Comparison of ENCODE assay signal across 1 cellular context in the genomic region with DNA sequence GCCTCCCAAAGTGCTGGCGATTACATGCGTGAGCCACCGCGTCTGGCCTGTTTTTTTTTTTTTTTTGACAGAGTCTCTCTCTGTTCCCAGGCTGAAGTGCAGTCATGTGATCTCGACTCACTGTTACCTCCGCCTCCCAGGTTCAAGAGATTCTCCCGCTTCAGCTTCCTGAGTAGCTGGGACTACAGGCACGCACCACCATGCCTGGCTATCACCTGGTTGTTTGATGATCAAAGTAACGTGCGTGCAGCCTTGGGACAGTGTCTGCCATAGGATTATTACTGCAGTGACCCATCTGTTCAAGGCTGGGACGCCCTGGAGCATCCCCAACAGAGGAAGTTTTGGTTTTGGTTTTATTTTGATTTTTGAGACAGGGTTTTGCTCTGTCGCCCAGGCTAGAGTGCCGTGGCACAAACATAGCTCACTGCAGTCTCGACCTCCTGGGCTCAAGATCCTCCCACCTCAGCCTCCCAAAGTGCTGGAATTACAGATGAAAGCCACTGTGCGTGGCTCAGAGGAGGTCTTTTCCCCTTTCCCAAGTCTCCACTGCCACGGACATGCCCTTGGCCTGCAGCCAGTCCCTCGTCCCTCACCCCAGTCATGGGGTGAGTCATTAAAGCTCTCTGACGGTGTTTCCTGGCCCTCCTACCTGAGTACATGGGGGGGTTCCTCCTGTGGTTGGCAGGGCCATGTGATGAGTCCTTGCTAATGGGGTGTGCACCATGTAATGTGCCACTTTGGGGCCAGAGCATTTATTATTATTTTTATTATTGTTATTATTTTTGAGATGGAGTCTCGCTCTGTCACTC.
TF ChIP-seq lines count a peak whose summit lies in the region.

No MANE protein-coding gene starts in this region.

TF ChIP-seq in K562, 482 proteins besides CTCF, POLR2A, EP300 and RAD21 (continues in another document):
- TF ChIP-seq, protein P1, sequence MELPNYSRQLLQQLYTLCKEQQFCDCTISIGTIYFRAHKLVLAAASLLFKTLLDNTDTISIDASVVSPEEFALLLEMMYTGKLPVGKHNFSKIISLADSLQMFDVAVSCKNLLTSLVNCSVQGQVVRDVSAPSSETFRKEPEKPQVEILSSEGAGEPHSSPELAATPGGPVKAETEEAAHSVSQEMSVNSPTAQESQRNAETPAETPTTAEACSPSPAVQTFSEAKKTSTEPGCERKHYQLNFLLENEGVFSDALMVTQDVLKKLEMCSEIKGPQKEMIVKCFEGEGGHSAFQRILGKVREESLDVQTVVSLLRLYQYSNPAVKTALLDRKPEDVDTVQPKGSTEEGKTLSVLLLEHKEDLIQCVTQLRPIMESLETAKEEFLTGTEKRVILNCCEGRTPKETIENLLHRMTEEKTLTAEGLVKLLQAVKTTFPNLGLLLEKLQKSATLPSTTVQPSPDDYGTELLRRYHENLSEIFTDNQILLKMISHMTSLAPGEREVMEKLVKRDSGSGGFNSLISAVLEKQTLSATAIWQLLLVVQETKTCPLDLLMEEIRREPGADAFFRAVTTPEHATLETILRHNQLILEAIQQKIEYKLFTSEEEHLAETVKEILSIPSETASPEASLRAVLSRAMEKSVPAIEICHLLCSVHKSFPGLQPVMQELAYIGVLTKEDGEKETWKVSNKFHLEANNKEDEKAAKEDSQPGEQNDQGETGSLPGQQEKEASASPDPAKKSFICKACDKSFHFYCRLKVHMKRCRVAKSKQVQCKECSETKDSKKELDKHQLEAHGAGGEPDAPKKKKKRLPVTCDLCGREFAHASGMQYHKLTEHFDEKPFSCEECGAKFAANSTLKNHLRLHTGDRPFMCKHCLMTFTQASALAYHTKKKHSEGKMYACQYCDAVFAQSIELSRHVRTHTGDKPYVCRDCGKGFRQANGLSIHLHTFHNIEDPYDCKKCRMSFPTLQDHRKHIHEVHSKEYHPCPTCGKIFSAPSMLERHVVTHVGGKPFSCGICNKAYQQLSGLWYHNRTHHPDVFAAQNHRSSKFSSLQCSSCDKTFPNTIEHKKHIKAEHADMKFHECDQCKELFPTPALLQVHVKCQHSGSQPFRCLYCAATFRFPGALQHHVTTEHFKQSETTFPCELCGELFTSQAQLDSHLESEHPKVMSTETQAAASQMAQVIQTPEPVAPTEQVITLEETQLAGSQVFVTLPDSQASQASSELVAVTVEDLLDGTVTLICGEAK (IDR thresholded peaks at IDR 0.05), result no peak
- TF ChIP-seq, protein P1 (CRISPR knock-in tag; IDR thresholded peaks at IDR 0.05), result no peak
- TF ChIP-seq DDX20 (tag; IDR thresholded peaks at IDR 0.05; ENCODE audit: low read depth) (no peak), ZBTB8A (IDR thresholded peaks at IDR 0.05; ENCODE audit: partially characterized antibody) (no peak), WHSC1 (IDR thresholded peaks at IDR 0.05; ENCODE audit: low read length) (no peak), FOXM1 (IDR thresholded peaks at IDR 0.05; ENCODE audit: low read depth) (no peak), FOXM1 (CRISPR knock-in tag; IDR thresholded peaks at IDR 0.05; ENCODE audit: low read depth) (no peak), ASH1L (IDR thresholded peaks at IDR 0.05; ENCODE audit: borderline replicate concordance, low read depth, partially characterized antibody) (no peak), RBM25 (IDR thresholded peaks at IDR 0.05; ENCODE audit: low read depth, low read length, severe bottlenecking) (no peak)
- TF ChIP-seq, protein P2, sequence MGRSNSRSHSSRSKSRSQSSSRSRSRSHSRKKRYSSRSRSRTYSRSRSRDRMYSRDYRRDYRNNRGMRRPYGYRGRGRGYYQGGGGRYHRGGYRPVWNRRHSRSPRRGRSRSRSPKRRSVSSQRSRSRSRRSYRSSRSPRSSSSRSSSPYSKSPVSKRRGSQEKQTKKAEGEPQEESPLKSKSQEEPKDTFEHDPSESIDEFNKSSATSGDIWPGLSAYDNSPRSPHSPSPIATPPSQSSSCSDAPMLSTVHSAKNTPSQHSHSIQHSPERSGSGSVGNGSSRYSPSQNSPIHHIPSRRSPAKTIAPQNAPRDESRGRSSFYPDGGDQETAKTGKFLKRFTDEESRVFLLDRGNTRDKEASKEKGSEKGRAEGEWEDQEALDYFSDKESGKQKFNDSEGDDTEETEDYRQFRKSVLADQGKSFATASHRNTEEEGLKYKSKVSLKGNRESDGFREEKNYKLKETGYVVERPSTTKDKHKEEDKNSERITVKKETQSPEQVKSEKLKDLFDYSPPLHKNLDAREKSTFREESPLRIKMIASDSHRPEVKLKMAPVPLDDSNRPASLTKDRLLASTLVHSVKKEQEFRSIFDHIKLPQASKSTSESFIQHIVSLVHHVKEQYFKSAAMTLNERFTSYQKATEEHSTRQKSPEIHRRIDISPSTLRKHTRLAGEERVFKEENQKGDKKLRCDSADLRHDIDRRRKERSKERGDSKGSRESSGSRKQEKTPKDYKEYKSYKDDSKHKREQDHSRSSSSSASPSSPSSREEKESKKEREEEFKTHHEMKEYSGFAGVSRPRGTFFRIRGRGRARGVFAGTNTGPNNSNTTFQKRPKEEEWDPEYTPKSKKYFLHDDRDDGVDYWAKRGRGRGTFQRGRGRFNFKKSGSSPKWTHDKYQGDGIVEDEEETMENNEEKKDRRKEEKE (IDR thresholded peaks at IDR 0.05; ENCODE audit: borderline replicate concordance in 1 of 2, control insufficient read depth in 1 of 2, low read depth in 2 of 2, low read length in 1 of 2), result no peak
- TF ChIP-seq, protein P3, sequence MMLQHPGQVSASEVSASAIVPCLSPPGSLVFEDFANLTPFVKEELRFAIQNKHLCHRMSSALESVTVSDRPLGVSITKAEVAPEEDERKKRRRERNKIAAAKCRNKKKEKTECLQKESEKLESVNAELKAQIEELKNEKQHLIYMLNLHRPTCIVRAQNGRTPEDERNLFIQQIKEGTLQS (IDR thresholded peaks at IDR 0.05), result peak; percentile 47; the same call in 1 of the 2 replicates
- TF ChIP-seq, protein P3 (CRISPR knock-in tag; conservative IDR thresholded peaks at IDR 0.05), result no peak
- TF ChIP-seq, protein P4, sequence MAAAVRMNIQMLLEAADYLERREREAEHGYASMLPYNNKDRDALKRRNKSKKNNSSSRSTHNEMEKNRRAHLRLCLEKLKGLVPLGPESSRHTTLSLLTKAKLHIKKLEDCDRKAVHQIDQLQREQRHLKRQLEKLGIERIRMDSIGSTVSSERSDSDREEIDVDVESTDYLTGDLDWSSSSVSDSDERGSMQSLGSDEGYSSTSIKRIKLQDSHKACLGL (CRISPR knock-in tag; IDR thresholded peaks at IDR 0.05; ENCODE audit: borderline replicate concordance, poor library complexity, severe bottlenecking), result no peak
- TF ChIP-seq, protein P5, sequence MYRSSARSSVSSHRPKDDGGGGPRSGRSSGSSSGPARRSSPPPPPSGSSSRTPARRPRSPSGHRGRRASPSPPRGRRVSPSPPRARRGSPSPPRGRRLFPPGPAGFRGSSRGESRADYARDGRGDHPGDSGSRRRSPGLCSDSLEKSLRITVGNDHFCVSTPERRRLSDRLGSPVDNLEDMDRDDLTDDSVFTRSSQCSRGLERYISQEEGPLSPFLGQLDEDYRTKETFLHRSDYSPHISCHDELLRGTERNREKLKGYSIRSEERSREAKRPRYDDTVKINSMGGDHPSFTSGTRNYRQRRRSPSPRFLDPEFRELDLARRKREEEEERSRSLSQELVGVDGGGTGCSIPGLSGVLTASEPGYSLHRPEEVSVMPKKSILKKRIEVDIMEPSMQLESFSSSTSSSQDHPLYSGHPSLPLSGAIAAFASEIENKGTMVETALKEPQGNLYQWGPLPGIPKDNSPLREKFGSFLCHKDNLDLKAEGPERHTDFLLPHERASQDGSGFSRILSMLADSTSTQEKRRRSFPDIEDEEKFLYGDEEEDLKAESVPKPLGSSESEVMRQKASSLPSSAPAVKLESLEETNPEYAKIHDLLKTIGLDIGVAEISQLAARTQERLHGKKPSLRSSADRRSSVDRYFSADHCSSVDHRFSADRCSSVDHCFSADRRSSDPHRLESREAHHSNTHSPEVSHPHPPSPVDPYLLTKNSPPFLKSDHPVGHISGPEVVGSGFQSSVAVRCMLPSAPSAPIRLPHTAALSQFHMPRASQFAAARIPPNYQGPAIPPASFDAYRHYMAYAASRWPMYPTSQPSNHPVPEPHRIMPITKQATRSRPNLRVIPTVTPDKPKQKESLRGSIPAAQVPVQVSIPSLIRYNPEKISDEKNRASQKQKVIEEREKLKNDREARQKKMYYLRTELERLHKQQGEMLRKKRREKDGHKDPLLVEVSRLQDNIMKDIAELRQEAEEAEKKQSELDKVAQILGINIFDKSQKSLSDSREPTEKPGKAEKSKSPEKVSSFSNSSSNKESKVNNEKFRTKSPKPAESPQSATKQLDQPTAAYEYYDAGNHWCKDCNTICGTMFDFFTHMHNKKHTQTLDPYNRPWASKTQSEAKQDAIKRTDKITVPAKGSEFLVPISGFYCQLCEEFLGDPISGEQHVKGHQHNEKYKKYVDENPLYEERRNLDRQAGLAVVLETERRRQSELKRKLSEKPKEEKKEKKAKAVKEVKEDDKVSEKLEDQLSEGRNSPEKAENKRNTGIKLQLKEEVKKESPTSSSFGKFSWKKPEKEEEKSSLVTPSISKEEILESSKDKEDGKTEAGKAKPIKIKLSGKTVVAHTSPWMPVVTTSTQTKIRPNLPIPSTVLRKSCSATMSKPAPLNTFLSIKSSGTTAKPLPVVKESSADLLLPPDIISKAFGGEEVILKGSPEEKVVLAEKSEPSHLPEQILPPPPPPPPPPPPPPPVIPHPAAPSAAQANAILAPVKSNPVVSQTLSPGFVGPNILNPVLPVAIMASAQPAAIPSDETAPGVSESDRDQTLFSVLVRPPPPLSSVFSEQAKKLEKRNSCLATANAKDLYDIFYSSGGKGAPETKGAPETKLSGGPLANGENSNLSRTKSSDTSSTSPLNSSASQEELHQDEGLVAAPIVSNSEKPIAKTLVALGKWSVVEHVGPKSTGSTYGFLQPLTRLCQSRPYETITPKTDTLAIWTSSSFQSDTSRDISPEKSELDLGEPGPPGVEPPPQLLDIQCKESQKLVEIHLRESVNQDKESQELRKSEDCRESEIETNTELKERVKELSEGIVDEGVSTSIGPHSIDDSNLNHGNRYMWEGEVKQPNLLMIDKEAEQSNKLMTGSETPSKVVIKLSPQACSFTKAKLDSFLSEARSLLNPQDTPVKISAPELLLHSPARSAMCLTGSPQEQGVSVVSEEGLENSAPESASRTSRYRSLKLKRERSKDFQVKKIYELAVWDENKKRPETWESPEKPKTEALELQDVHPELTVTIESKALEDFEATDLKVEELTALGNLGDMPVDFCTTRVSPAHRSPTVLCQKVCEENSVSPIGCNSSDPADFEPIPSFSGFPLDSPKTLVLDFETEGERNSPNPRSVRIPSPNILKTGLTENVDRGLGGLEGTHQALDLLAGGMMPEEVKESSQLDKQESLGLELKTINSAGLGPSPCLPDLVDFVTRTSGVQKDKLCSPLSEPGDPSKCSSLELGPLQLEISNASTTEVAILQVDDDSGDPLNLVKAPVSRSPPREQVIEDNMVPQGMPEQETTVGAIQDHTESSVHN (IDR thresholded peaks at IDR 0.05; ENCODE audit: borderline replicate concordance in 1 of 2, low read depth in 1 of 2), result no peak
- TF ChIP-seq, protein P6, sequence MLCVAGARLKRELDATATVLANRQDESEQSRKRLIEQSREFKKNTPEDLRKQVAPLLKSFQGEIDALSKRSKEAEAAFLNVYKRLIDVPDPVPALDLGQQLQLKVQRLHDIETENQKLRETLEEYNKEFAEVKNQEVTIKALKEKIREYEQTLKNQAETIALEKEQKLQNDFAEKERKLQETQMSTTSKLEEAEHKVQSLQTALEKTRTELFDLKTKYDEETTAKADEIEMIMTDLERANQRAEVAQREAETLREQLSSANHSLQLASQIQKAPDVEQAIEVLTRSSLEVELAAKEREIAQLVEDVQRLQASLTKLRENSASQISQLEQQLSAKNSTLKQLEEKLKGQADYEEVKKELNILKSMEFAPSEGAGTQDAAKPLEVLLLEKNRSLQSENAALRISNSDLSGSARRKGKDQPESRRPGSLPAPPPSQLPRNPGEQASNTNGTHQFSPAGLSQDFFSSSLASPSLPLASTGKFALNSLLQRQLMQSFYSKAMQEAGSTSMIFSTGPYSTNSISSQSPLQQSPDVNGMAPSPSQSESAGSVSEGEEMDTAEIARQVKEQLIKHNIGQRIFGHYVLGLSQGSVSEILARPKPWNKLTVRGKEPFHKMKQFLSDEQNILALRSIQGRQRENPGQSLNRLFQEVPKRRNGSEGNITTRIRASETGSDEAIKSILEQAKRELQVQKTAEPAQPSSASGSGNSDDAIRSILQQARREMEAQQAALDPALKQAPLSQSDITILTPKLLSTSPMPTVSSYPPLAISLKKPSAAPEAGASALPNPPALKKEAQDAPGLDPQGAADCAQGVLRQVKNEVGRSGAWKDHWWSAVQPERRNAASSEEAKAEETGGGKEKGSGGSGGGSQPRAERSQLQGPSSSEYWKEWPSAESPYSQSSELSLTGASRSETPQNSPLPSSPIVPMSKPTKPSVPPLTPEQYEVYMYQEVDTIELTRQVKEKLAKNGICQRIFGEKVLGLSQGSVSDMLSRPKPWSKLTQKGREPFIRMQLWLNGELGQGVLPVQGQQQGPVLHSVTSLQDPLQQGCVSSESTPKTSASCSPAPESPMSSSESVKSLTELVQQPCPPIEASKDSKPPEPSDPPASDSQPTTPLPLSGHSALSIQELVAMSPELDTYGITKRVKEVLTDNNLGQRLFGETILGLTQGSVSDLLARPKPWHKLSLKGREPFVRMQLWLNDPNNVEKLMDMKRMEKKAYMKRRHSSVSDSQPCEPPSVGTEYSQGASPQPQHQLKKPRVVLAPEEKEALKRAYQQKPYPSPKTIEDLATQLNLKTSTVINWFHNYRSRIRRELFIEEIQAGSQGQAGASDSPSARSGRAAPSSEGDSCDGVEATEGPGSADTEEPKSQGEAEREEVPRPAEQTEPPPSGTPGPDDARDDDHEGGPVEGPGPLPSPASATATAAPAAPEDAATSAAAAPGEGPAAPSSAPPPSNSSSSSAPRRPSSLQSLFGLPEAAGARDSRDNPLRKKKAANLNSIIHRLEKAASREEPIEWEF (CRISPR knock-in tag; IDR thresholded peaks at IDR 0.05), result no peak
